In the genomic region with DNA sequence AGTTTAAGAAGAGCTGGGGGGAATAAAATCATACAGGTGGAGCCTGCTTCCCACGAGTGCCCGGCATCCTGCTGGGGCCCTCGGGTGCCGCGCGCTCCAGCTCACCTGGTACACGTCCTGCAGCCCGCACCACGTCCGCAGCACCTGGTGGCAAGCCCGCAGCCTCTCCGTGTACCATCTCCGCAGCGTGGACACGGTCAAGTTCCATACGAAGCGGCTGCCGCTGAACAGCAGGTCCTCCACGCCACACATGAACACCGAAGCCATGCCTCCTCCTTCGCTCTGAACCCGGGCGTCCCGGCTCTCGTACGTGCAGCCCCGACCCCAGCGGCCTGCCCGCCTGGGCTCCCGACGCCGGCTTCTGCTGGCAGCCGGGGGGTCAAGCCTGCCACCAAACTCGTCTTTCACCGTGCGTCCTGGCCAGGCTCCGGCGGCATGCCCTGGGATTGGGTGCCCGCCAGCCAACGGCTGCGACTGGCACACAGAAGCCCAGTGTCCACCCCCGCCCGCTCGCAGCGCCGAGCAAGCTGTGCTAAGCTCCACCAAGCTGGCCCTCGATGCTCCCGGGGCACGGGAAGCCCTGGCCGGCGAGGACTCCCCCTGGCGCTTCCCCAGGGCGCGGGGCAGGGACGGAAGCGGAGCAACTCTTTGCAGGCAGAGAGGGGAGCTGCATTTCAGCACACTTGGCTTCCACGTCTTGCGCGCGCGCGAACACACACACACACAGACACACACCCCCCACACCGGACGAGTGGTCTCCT, we compare ENCODE assay signal across 8 cellular contexts. TPM values are rescaled to one million over a fixed set of nuclear protein-coding genes. Genes with fewer than 3 reads are reported as not detected.
DNase-seq lines count a peak whose midpoint lies in the region; ATAC-seq and TF ChIP-seq lines count a peak whose summit lies in the region.

A gene (minus strand): TSS at position 366 of the 761 bp plus-strand sequence. CDS start 99 bp downstream, at position 267.

- POLR2A ChIA-PET in activated CD8-positive, alpha-beta memory T cell treated with anti-CD3 and anti-CD28 coated beads for 36 hours (lab: Charles Lee) = interaction anchor here (0.5 kb wide), 1 partner anchor 211 kb away, joined by 3 read pairs; no protein-coding TSS in a partner anchor

- DNase-seq in COR-L47 (lab: John Stamatoyannopoulos, UW) (peak; percentile 9), epithelial cell of proximal tubule (ENCODE audit: low read depth) (no peak), mesenteric fat pad (ENCODE audit: low spot score) (peak; percentile 93), NCI-H2107 treated with DMSO at 0.1 percent for 48 hours (lab: John Stamatoyannopoulos, UW; ENCODE audit: unreplicated experiment) (no peak)
- peak; percentile 55 for DNase-seq in stimulated activated naive CD8-positive, alpha-beta T cell treated with anti-CD3 and anti-CD28 coated beads, Interleukin-15, Interleukin-2, amounts not matched to agents 100 U/mL and 50 U/mL, for 24 hours

- CTCF ChIA-PET in activated CD8-positive, alpha-beta memory T cell treated with anti-CD3 and anti-CD28 coated beads for 36 hours (lab: Charles Lee) = interaction anchor here (0.7 kb wide), 1 partner anchor 29 kb away, joined by 3 read pairs; no protein-coding TSS in a partner anchor

- ATAC-seq in HG03354 (IDR thresholded peaks at IDR 0.05; ENCODE audit: poor library complexity, severe bottlenecking, unreplicated experiment) (peak; percentile 49), HG02798 (IDR thresholded peaks at IDR 0.05; ENCODE audit: poor library complexity, unreplicated experiment) (no peak)
- ATAC-seq in stimulated activated naive CD8-positive, alpha-beta T cell treated with anti-CD3 and anti-CD28 coated beads, Interleukin-15, Interleukin-2, amounts not matched to agents 100 U/mL and 50 U/mL, for 24 hours = peak; percentile 67

- peak; percentile 50 for TF ChIP-seq CTCF in epithelial cell of proximal tubule (conservative IDR thresholded peaks at IDR 0.05; ENCODE audit: low read depth, low read length)

- H3K4me3 ChIP-seq in epithelial cell of proximal tubule (ENCODE audit: low read depth, low read length) = peak within 1 kb of the TSS; percentile 66

RNA-seq across cellular contexts. Expression of the gene that starts here (rescaled TPM):
- total RNA-seq in activated CD8-positive, alpha-beta memory T cell treated with anti-CD3 and anti-CD28 coated beads for 36 hours = 10 to 100 TPM; 41.2 to 41.4 TPM
- total RNA-seq in epithelial cell of proximal tubule (8.5 and 21.7 TPM in 2 replicates), mesenteric fat pad (30.5 TPM)

Comparison
In these comparisons a context has a peak if more than half of its experiments do, and no peak if none do; other contexts are left out.
1. DNase-seq: peak in COR-L47 (single experiment), mesenteric fat pad (single experiment) and stimulated activated naive CD8-positive, alpha-beta T cell treated with anti-CD3 and anti-CD28 coated beads, Interleukin-15, Interleukin-2, amounts not matched to agents 100 U/mL and 50 U/mL, for 24 hours (single experiment); none in epithelial cell of proximal tubule (single experiment) and NCI-H2107 treated with DMSO at 0.1 percent for 48 hours (single experiment).